8 cellular contexts compared by ENCODE assay signal in the genomic region with DNA sequence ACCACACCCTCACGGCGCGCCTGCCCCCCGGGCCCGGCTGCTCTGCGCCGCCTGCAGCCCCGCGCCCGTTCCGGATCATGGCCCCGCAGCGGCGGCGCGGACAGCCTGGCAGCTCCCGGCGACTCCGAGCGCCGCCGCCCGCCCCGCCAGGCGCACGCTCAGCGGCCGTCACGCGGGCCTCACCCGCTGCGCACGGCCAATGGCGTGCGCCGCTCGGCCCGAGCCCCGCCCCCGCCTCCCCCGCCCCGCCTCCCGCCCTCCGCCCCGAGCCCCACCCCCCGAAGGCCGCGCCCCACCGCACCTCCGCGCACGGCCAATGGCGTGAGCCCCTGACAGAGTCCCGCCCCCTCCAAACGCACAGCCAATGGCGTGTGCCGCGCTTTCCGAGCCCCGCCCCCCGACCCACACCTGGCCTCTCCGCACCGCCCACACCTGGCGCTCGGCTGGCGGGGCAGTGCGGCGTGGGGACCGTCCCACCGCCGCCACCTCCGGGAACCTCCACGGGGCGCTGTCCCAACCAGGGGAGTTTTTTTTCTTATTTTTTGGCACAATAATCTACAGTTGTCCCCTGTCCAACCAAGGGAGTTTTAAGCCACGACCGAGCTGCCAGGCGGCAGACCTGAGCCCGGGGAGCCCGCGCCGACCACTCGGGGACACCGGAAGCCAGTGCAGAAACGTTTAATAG. TPM values are rescaled to one million over a fixed set of nuclear protein-coding genes. Genes with fewer than 3 reads are reported as not detected.
DNase-seq lines count a peak whose midpoint lies in the region; ATAC-seq, FAIRE-seq and TF ChIP-seq lines count a peak whose summit lies in the region.

A gene (minus strand): TSS at position 123 of the 685 bp plus-strand sequence. CDS start 44 bp downstream, at position 79.

- peak within 1 kb of the TSS; percentile 71 for H3K4me3 ChIP-seq in A549

- no peak for TF ChIP-seq RAD21 in A549 (conservative IDR thresholded peaks at IDR 0.05 in 1 of 2, IDR thresholded peaks at IDR 0.05 in 1 of 2)

- H3K27ac ChIP-seq in A549, result peak within 1 kb of the TSS; percentile 62 to 88

- no peak for TF ChIP-seq EP300 in A549 (IDR thresholded peaks at IDR 0.05)

- H3K4me1 ChIP-seq in A549, result peaks cover 14% of the 10 kb centered on the region

- no peak for TF ChIP-seq CTCF in A549 (IDR thresholded peaks at IDR 0.05)

- peak; percentile 31; the same call in 1 of the 2 replicates for TF ChIP-seq POLR2A in A549 (IDR thresholded peaks at IDR 0.05; ENCODE audit: low read length)

- ATAC-seq in A549, result peak; percentile 72 to 83
- ATAC-seq in GM18907 (IDR thresholded peaks at IDR 0.05; ENCODE audit: unreplicated experiment), result peak; percentile 56
- peak; percentile 53 for ATAC-seq in HG03139 (IDR thresholded peaks at IDR 0.05; ENCODE audit: unreplicated experiment)

- DNase-seq in A549 (ENCODE audit: low read depth in 1 of 2, low spot score in 1 of 2) (peak; percentile 93 to 99), NCI-H345 (lab: John Stamatoyannopoulos, UW) (peak; percentile 98), islet precursor cell (peak; percentile 98)
- DNase-seq in activated CD4-positive, CD25-positive, alpha-beta regulatory T cell treated with anti-CD3 and anti-CD28 coated beads, Interleukin-2, amount 50 U/mL, for 16 hours (ENCODE audit: low read depth, low spot score), result peak; percentile 87
- DNase-seq in central memory CD4-positive, alpha-beta T cell, result peak; percentile 91
- peak; percentile 88 to 91 (median 88) for DNase-seq in stimulated activated CD4-positive, alpha-beta T cell treated with anti-CD3 and anti-CD28 coated beads, Interleukin-12 subunit alpha, Interleukin-12 subunit beta, amount 100 ng/mL, for 48 hours (ENCODE audit: low read depth in 2 of 3, low spot score in 1 of 3)

- no peak for FAIRE-seq in A549 (lab: Jason Lieb, UNC)

- H3K4me2 ChIP-seq in A549, result peak within 1 kb of the TSS; percentile 98

- 20% methylated on average over 39 of the region's 84 CpGs for WGBS in A549 (ENCODE audit: missing lambda C conversion rate)

- POLR2A ChIA-PET in A549 (lab: Yijun Ruan, JAX), result interaction anchor here (1.0 to 1.5 kb wide), 3 partner anchors 12 to 78 kb away, joined by 3 to 4 read pairs (median 3); a partner anchor contains a TSS

- CTCF ChIA-PET in A549 (lab: Yijun Ruan, JAX), result interaction anchor here (1.4 to 7.6 kb wide), 2 partner anchors 15 to 26 kb away, joined by 3 to 68 read pairs; a partner anchor contains a TSS

- no peaks in the 10 kb centered on the region for H3K9me3 ChIP-seq in A549

TF ChIP-seq in A549, 52 proteins besides CTCF, POLR2A, EP300 and RAD21:
- TF ChIP-seq, protein P1, sequence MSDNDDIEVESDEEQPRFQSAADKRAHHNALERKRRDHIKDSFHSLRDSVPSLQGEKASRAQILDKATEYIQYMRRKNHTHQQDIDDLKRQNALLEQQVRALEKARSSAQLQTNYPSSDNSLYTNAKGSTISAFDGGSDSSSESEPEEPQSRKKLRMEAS (IDR thresholded peaks at IDR 0.05), result peak; percentile 26; the same call in 1 of the 2 replicates
- peak in 1 of 2 experiments; percentile 66; a peak in 2 of 5 replicates for TF ChIP-seq JUN (IDR thresholded peaks at IDR 0.05)
- no peak for TF ChIP-seq KDM1A (IDR thresholded peaks at IDR 0.05; ENCODE audit: low read depth)

RNA-seq across cellular contexts. Expression of the gene that starts here (rescaled TPM):
- polyA plus RNA-seq in A549 (2011; rRNA removed), result 7.1 and 7.7 TPM in 2 replicates
- polyA plus RNA-seq in A549 (2012; cell fraction: cytosol; rRNA removed), result 16.6 and 20.5 TPM in 2 replicates
- 39.2 and 46.7 TPM in 2 replicates for polyA plus RNA-seq in A549 (2012; cell fraction: nucleus; rRNA removed)
- 14.8 to 17.0 TPM (median 16.3 TPM) in 3 replicates for polyA plus RNA-seq in A549 (2017; fragmentation: RNase III; extraction: RNeasy Plus Mini Kit Qiagen cat#74134 plus additional on column Dnase treatment)
- polyA minus RNA-seq in A549 (2011; rRNA and poly(A)+ RNA removed), result 12.4 and 13.8 TPM in 2 replicates

Comparison
In these comparisons a context has a peak if more than half of its experiments do, and no peak if none do; other contexts are left out.
1. Peak in every context shown above with its lines: DNase-seq, ATAC-seq, H3K4me3 ChIP-seq and H3K27ac ChIP-seq.